8 cellular contexts compared by ENCODE assay signal in genomic region chr14:58637040-58637390, GRCh38. TPM values are rescaled to one million over a fixed set of nuclear protein-coding genes. Genes with fewer than 3 reads are reported as not detected.
DNase-seq lines count a peak whose midpoint lies in the region; ATAC-seq and TF ChIP-seq lines count a peak whose summit lies in the region.

No MANE protein-coding gene starts in this region.

- H3K4me1 ChIP-seq in esophagus muscularis mucosa, result peaks cover 18 to 45% (median 36%) of the 10 kb centered on the region in 4 donors

- no peaks in the 10 kb centered on the region for H3K27me3 ChIP-seq in esophagus muscularis mucosa

- peak; percentile 1 for ATAC-seq in HG03066 (IDR thresholded peaks at IDR 0.05; ENCODE audit: low read depth, unreplicated experiment)

- TF ChIP-seq EP300 in esophagus muscularis mucosa (IDR thresholded peaks at IDR 0.05), result no peak

- H3K4me3 Mint-ChIP-seq in CD14-positive monocyte, result peak overlapping the region; percentile 92 to 97
- peak overlapping the region; percentile 90 to 96 (median 95) for H3K4me3 Mint-ChIP-seq in nephron

- peak overlapping the region; percentile 78 to 87 (median 84) for H3K4me3 ChIP-seq in esophagus muscularis mucosa

- intact Hi-C loops in CD14-positive monocyte (cut with micrococcal nuclease), result loop anchor here in 1 of 2 donors (10.0 kb wide), 1 partner anchor 418 kb away; no protein-coding TSS in a partner anchor
- intact Hi-C loops in esophagus muscularis mucosa (cut with DNase I), result loop anchor here (5.0 kb wide), 1 partner anchor 385 kb away; no protein-coding TSS in a partner anchor

- H3K27ac ChIP-seq in esophagus muscularis mucosa (replicated peaks in 1 of 4), result peak overlapping the region; percentile 82 to 93 (median 89)

- peaks cover 0 to 9% (median 0%) of the 10 kb centered on the region in 4 donors for H3K36me3 ChIP-seq in esophagus muscularis mucosa

- peaks cover 28% of the 10 kb centered on the region for H3K4me1 Mint-ChIP-seq in CD14-positive monocyte
- peaks cover 37% of the 10 kb centered on the region for H3K4me1 Mint-ChIP-seq in nephron

- H3K36me3 Mint-ChIP-seq in CD14-positive monocyte (no peaks in the 10 kb centered on the region), nephron (ENCODE audit: low read depth) (peaks cover 17% of the 10 kb centered on the region)

- H3K27ac Mint-ChIP-seq in CD14-positive monocyte (peak overlapping the region in 1 of 7 donors; percentile 58), nephron (peak overlapping the region; percentile 96 to 97 (median 97))

- H3K27me3 Mint-ChIP-seq in CD14-positive monocyte (ENCODE audit: low read depth in 3 of 3) (peaks cover 30 to 40% (median 32%) of the 10 kb centered on the region in 3 donors), nephron (ENCODE audit: low read depth) (peaks cover 3% of the 10 kb centered on the region)

- no peaks in the 10 kb centered on the region for H3K9me3 ChIP-seq in esophagus muscularis mucosa

- DNase-seq in CD14-positive monocyte (ENCODE audit: low spot score) (no peak), esophagus muscularis mucosa (ENCODE audit: extremely low spot score) (peak; percentile 93), ureter (ENCODE audit: low spot score) (peak; percentile 58), COLO829 (ENCODE audit: low spot score) (no peak), GM20000 (ENCODE audit: low spot score) (no peak)
- peak; percentile 66 for DNase-seq in activated CD8-positive, alpha-beta memory T cell treated with anti-CD3 and anti-CD28 coated beads for 24 hours

- WGBS in esophagus muscularis mucosa, result 9% methylated on average over 17 of the region's 17 CpGs

- no peak for TF ChIP-seq CTCF in CD14-positive monocyte (IDR thresholded peaks at IDR 0.05)
- no peak for TF ChIP-seq CTCF in esophagus muscularis mucosa (IDR thresholded peaks at IDR 0.05)
- no peak for TF ChIP-seq CTCF in nephron (IDR thresholded peaks at IDR 0.05; ENCODE audit: unreplicated experiment in 3 of 3)
- no peak for TF ChIP-seq CTCF in GM20000 (IDR thresholded peaks at IDR 0.05; ENCODE audit: extremely low read depth, missing control alignments)

- no peak for TF ChIP-seq POLR2A in esophagus muscularis mucosa (IDR thresholded peaks at IDR 0.05; ENCODE audit: low read depth)

- H3K9me3 Mint-ChIP-seq in CD14-positive monocyte (peaks cover 0 to 11% (median 3%) of the 10 kb centered on the region in 7 donors), nephron (no peaks in the 10 kb centered on the region)

RNA-seq across cellular contexts. Expression of gene DACT1, which starts 0.7 kb away (rescaled TPM):
- not detected for polyA plus RNA-seq in CD14-positive monocyte
- 10 to 100 TPM in 2 of 4 donors, 1 to 10 TPM in 2; 5.0 to 22.7 (median 8.6) TPM for total RNA-seq in esophagus muscularis mucosa
- 13.5 TPM for total RNA-seq in ureter

Comparison
In these comparisons a context has a peak if more than half of its experiments do, and no peak if none do; other contexts are left out.
1. DNase-seq: peak in activated CD8-positive, alpha-beta memory T cell treated with anti-CD3 and anti-CD28 coated beads for 24 hours (single experiment), esophagus muscularis mucosa (single experiment) and ureter (single experiment); none in CD14-positive monocyte (single experiment), COLO829 (single experiment) and GM20000 (single experiment).